In genomic region chr10:86667421-86668181, GRCh38 we compare ENCODE assay signal across 22 cellular contexts. TPM values are rescaled to one million over a fixed set of nuclear protein-coding genes. Genes with fewer than 3 reads are reported as not detected.
DNase-seq lines count a peak whose midpoint lies in the region; ATAC-seq and TF ChIP-seq lines count a peak whose summit lies in the region.
"Had no signal": no experiment of that assay in that cellular context is flagged by ENCODE, and none has a peak within 500 bp of the region (broad histone marks: within the 10 kb centered on the region; RNA-seq: fewer than 3 reads in every experiment).

No MANE protein-coding gene starts in this region.

- no peak for TF ChIP-seq CTCF in HFFc6 (IDR thresholded peaks at IDR 0.05)
- no peak for TF ChIP-seq CTCF in coronary artery (IDR thresholded peaks at IDR 0.05)
- TF ChIP-seq CTCF in lung (IDR thresholded peaks at IDR 0.05; ENCODE audit: control extremely low read depth, extremely low read depth) = no peak

- 81 to 89% methylated on average over 10 of the region's 10 CpGs for WGBS in lung, 2 donors

- no peak for DNase-seq in HFFc6
- peak; percentile 87 for DNase-seq in coronary artery (ENCODE audit: low spot score)
- no peak for DNase-seq in lung (ENCODE audit: low spot score)
- no peak for DNase-seq in activated CD8-positive, alpha-beta memory T cell treated with anti-CD3 and anti-CD28 coated beads for 24 hours
- DNase-seq: activated CD4-positive, alpha-beta T cell treated with anti-CD3 and anti-CD28 coated beads for 4 hours; activated naive CD4-positive, alpha-beta T cell treated with anti-CD3 and anti-CD28 coated beads, Interleukin-2, amount 50 U/mL, for 16 hours; activated T-cell treated with anti-CD3 and anti-CD28 coated beads for 4 hours; Caco-2; mammary epithelial cell; NCI-H1105; stimulated activated CD4-positive, alpha-beta T cell treated with anti-CD3 and anti-CD28 coated beads, Interleukin-4, amount 100 ng/mL, for 24 hours; T1000; upper lobe of right lung had no signal

- H3K4me1 Mint-ChIP-seq in HFFc6 (ENCODE audit: low read depth) = peaks cover 42% of the 10 kb centered on the region

- H3K36me3 ChIP-seq in lung (ENCODE audit: control insufficient read depth in 2 of 2, insufficient read depth in 2 of 2, low read length in 2 of 2) (no peaks in the 10 kb centered on the region), stomach smooth muscle (ENCODE audit: control insufficient read depth in 2 of 2, insufficient read depth in 2 of 2, low read length in 2 of 2) (no peaks in the 10 kb centered on the region)
- H3K36me3 ChIP-seq: breast epithelium, upper lobe of right lung had no signal

- peak overlapping the region; percentile 95 to 98 for H3K27ac ChIP-seq in coronary artery
- H3K27ac ChIP-seq in lung (ENCODE audit: low read depth in 1 of 2, low read length in 1 of 2) = peak overlapping the region; percentile 15 to 94
- peak overlapping the region; percentile 97 for H3K27ac ChIP-seq in stomach smooth muscle (ENCODE audit: low read length)
- H3K27ac ChIP-seq: HL-60, upper lobe of right lung had no signal

- ATAC-seq in lung (ENCODE audit: insufficient read depth, low FRiP score) (no peak), GM18858 (IDR thresholded peaks at IDR 0.05; ENCODE audit: unreplicated experiment) (no peak), HG03571 (IDR thresholded peaks at IDR 0.05; ENCODE audit: unreplicated experiment) (no peak), GM19023 (IDR thresholded peaks at IDR 0.05; ENCODE audit: unreplicated experiment) (no peak)
- ATAC-seq: K562, upper lobe of right lung had no signal

- H3K9me3 Mint-ChIP-seq in HFFc6 = no peaks in the 10 kb centered on the region
- H3K9me3 Mint-ChIP-seq: neural crest cell had no signal

- no peaks in the 10 kb centered on the region for H3K27me3 ChIP-seq in lung (ENCODE audit: control insufficient read depth, insufficient read depth)
- H3K27me3 ChIP-seq in stomach smooth muscle (ENCODE audit: control insufficient read depth in 1 of 2, insufficient read depth in 2 of 2, low read length in 2 of 2) = no peaks in the 10 kb centered on the region
- H3K27me3 ChIP-seq: breast epithelium, upper lobe of right lung had no signal

- no peaks in the 10 kb centered on the region for H3K36me3 Mint-ChIP-seq in HFFc6 (ENCODE audit: low read depth)

- peak overlapping the region; percentile 51; the same call in 1 of the 2 replicates for H3K4me3 Mint-ChIP-seq in HFFc6
- H3K4me3 Mint-ChIP-seq: neural crest cell had no signal

- peak overlapping the region; percentile 72 for H3K4me3 ChIP-seq in coronary artery
- no peak overlapping the region for H3K4me3 ChIP-seq in lung
- peak overlapping the region; percentile 77 to 87 for H3K4me3 ChIP-seq in stomach smooth muscle (ENCODE audit: low read length in 2 of 2)
- H3K4me3 ChIP-seq: GM12878, K562 had no signal

- H3K9ac ChIP-seq in stomach smooth muscle (ENCODE audit: low read length in 2 of 2) = peak overlapping the region; percentile 78 to 90

- H3K27me3 Mint-ChIP-seq in HFFc6 (ENCODE audit: insufficient read depth) = peaks cover 8% of the 10 kb centered on the region

- H3K27ac Mint-ChIP-seq in HFFc6 = peak overlapping the region; percentile 61

- H3K9me3 ChIP-seq in lung (ENCODE audit: control insufficient read depth in 2 of 2, insufficient read depth in 1 of 2, low read length in 1 of 2) = peaks cover 0 to 2% of the 10 kb centered on the region in 2 donors
- H3K9me3 ChIP-seq in stomach smooth muscle (ENCODE audit: control insufficient read depth in 2 of 2, low read length in 2 of 2) = no peaks in the 10 kb centered on the region
- H3K9me3 ChIP-seq: breast epithelium, Caco-2, upper lobe of right lung had no signal

- H3K4me1 ChIP-seq in lung (ENCODE audit: control insufficient read depth in 2 of 2, insufficient read depth in 2 of 2, low read length in 2 of 2) (peaks cover 0 to 3% of the 10 kb centered on the region in 2 donors), stomach smooth muscle (ENCODE audit: control insufficient read depth, insufficient read depth, low read length) (peaks cover 68% of the 10 kb centered on the region)
- H3K4me1 ChIP-seq: breast epithelium, upper lobe of right lung had no signal

RNA-seq across cellular contexts. Expression of gene LDB3, which starts 0.7 kb away (rescaled TPM):
- total RNA-seq in HFFc6 (2021; fragmentation: NEBNext Ultra II Directional; extraction: Animal tissue kit (Norgen Biotek cat#: 25700)) = 1 to 10 TPM in 1 of 6 experiments, under 1 TPM in 5; 0.55 to 1.3 (median 0.66) TPM
- 1 to 10 TPM; 1.4 to 3.2 TPM for total RNA-seq in lung
- polyA plus RNA-seq in lung = 1 to 10 TPM in 1 of 2 donors, under 1 TPM in 1; 0.37 to 1.6 TPM
- total RNA-seq: K562, mammary epithelial cell had no signal
- polyA plus RNA-seq: mammary epithelial cell had no signal

RNA-seq across cellular contexts. Expression of gene OPN4, which starts 13.3 kb away (rescaled TPM):
- total RNA-seq in HFFc6 (2021; fragmentation: NEBNext Ultra II Directional; extraction: Animal tissue kit (Norgen Biotek cat#: 25700)) = not detected
- total RNA-seq in lung = under 1 TPM in 1 of 2 donors, not detected in 1; 0.12 TPM
- not detected for polyA plus RNA-seq in lung
- total RNA-seq: breast epithelium, Caco-2, GM12878, K562, mammary epithelial cell, neural crest cell, upper lobe of right lung had no signal
- polyA plus RNA-seq: GM12878, K562, mammary epithelial cell had no signal
